In the genomic region with DNA sequence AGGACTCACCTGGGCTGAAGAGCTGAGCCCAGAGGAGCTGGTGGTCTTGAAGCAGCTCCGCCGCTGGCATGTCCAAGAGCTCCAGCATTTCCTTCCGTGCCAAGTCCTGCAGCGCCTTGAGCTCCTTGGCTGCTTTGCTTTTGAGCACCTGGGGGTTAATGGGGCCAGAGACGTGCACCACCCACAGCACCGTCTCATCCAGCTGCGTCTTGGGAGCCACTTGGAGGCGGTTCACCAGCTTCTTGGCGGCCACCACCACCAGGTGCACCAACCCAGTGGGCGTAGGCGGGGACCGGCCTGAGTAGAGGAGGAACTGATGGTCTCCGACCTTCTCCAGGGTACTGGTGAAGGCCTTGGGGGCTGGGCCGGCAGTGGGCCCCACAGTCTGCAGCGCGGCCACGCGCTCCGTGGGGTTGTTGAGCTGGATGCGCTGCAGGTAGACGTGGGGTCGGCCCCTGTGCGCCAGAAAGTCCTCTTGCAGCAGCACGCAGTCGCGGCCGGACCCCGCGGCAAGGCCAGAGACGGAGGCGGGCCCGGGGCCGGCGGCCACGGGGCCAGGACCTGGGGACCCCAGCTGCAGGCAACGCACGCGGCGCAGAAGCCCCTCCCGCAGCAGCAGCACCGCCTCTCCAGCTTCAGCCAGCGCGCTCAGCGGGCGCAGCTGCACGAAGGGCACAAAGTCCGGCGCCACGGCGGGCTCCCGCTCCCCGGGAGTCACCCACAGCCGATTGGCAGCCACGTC, we compare ENCODE assay signal across 8 cellular contexts. TPM values are rescaled to one million over a fixed set of nuclear protein-coding genes. Genes with fewer than 3 reads are reported as not detected.
DNase-seq lines count a peak whose midpoint lies in the region; ATAC-seq, FAIRE-seq and TF ChIP-seq lines count a peak whose summit lies in the region.
"Not testable (repeated sequence)": the region's sequence is repeated elsewhere in the genome, so short reads cannot be mapped to it uniquely, and the experiment has no call there.

No MANE protein-coding gene starts in this region.

- POLR2A ChIA-PET in A549 (lab: Yijun Ruan, JAX) = interaction anchor here (2.3 kb wide), 1 partner anchor 17 kb away, joined by 28 read pairs; no protein-coding TSS in a partner anchor

- intact Hi-C loops in activated T-helper 1 cell treated with anti-CD3 and anti-CD28 coated beads, Interleukin-12 subunit alpha, Interleukin-12 subunit beta, Interleukin-2, Interleukin-4 antibody, amounts not matched to agents 30 ng/mL and 10 ng/mL and 1 ng/mL, durations not matched to agents 14 hours and 24 hours and 36 hours (cut with micrococcal nuclease) = not testable (repeated sequence)

- not testable (repeated sequence) for H3K9me3 Mint-ChIP-seq in activated T-helper 1 cell treated with anti-CD3 and anti-CD28 coated beads, Interleukin-12 subunit alpha, Interleukin-12 subunit beta, Interleukin-2, Interleukin-4 antibody, amounts not matched to agents 30 ng/mL and 10 ng/mL and 1 ng/mL, durations not matched to agents 14 hours and 24 hours and 36 hours; endothelial cell (ENCODE audit: unreplicated experiment)

- peaks cover 28% of the 10 kb centered on the region for H3K4me1 Mint-ChIP-seq in activated T-helper 1 cell treated with anti-CD3 and anti-CD28 coated beads, Interleukin-12 subunit alpha, Interleukin-12 subunit beta, Interleukin-2, Interleukin-4 antibody, amounts not matched to agents 30 ng/mL and 10 ng/mL and 1 ng/mL, durations not matched to agents 14 hours and 24 hours and 36 hours (ENCODE audit: low read depth)
- H3K4me1 Mint-ChIP-seq in endothelial cell (ENCODE audit: unreplicated experiment) = peaks cover 28% of the 10 kb centered on the region

- H3K4me3 Mint-ChIP-seq in activated T-helper 1 cell treated with anti-CD3 and anti-CD28 coated beads, Interleukin-12 subunit alpha, Interleukin-12 subunit beta, Interleukin-2, Interleukin-4 antibody, amounts not matched to agents 30 ng/mL and 10 ng/mL and 1 ng/mL, durations not matched to agents 14 hours and 24 hours and 36 hours = peak overlapping the region; percentile 87
- H3K4me3 Mint-ChIP-seq in endothelial cell (ENCODE audit: unreplicated experiment) = peak overlapping the region; percentile 91

- peak in 1 of 2 experiments; percentile 25; a peak in 2 of 6 replicates for ATAC-seq in A549
- ATAC-seq in GM18868 (IDR thresholded peaks at IDR 0.05; ENCODE audit: unreplicated experiment) = peak; percentile 21
- ATAC-seq in HG02884 (IDR thresholded peaks at IDR 0.05; ENCODE audit: unreplicated experiment) = peak; percentile 38

- H3K9ac ChIP-seq in liver (ENCODE audit: low read depth in 1 of 2, low read length in 2 of 2) = peak overlapping the region in 1 of 2 donors; percentile 37
- not testable (repeated sequence) for H3K9ac ChIP-seq in rectal smooth muscle tissue (ENCODE audit: low read length)

- DNase-seq in A549 (ENCODE audit: low read depth in 1 of 2, low spot score in 1 of 2); NB4 (ENCODE audit: low read depth); activated T-helper 1 cell treated with anti-CD3 and anti-CD28 coated beads, Interleukin-12 subunit alpha, Interleukin-12 subunit beta, Interleukin-2, Interleukin-4 antibody, amounts not matched to agents 30 ng/mL and 10 ng/mL and 1 ng/mL, durations not matched to agents 14 hours and 24 hours and 36 hours (ENCODE audit: low spot score); endothelial cell (ENCODE audit: low spot score): not testable (repeated sequence)

- CTCF ChIA-PET in A549 (lab: Yijun Ruan, JAX) = not testable (repeated sequence)

- not testable (repeated sequence) for TF ChIP-seq RAD21 in A549 (conservative IDR thresholded peaks at IDR 0.05 in 1 of 2, IDR thresholded peaks at IDR 0.05 in 1 of 2); liver (IDR thresholded peaks at IDR 0.05)

- 77% methylated on average over 3 of the region's 54 CpGs for WGBS in A549 (ENCODE audit: missing lambda C conversion rate)
- 4% methylated on average over 40 of the region's 54 CpGs for WGBS in liver

- H3K36me3 ChIP-seq in liver (ENCODE audit: control insufficient read depth in 4 of 4, insufficient read depth in 3 of 4, low read depth in 1 of 4, low read length in 3 of 4) = peaks cover 0 to 15% (median 7%) of the 10 kb centered on the region in 4 donors
- peaks cover 15% of the 10 kb centered on the region for H3K36me3 ChIP-seq in rectal smooth muscle tissue (ENCODE audit: control insufficient read depth, insufficient read depth, low read length)

- not testable (repeated sequence) for H3K27me3 ChIP-seq in liver (ENCODE audit: control insufficient read depth in 4 of 4, insufficient read depth in 4 of 4, low read length in 3 of 4); rectal smooth muscle tissue (ENCODE audit: control insufficient read depth, insufficient read depth, low read length)

- H3K4me3 ChIP-seq in A549 = peak overlapping the region; percentile 79
- peak overlapping the region; percentile 89 for H3K4me3 ChIP-seq in NB4 (ENCODE audit: low read depth, low read length)
- H3K4me3 ChIP-seq in liver (ENCODE audit: low read depth in 1 of 3, low read length in 3 of 3) = peak overlapping the region; percentile 13 to 83 (median 57)
- H3K4me3 ChIP-seq in rectal smooth muscle tissue (ENCODE audit: low read length) = peak overlapping the region; percentile 73

- H3K36me3 Mint-ChIP-seq in activated T-helper 1 cell treated with anti-CD3 and anti-CD28 coated beads, Interleukin-12 subunit alpha, Interleukin-12 subunit beta, Interleukin-2, Interleukin-4 antibody, amounts not matched to agents 30 ng/mL and 10 ng/mL and 1 ng/mL, durations not matched to agents 14 hours and 24 hours and 36 hours (ENCODE audit: low read depth) = peaks cover 27% of the 10 kb centered on the region
- H3K36me3 Mint-ChIP-seq in endothelial cell (ENCODE audit: low read depth, unreplicated experiment) = peaks cover 19% of the 10 kb centered on the region

- TF ChIP-seq CTCF in A549 (IDR thresholded peaks at IDR 0.05); NB4 (IDR thresholded peaks at IDR 0.05; ENCODE audit: low read depth, low read length); endothelial cell (IDR thresholded peaks at IDR 0.05; ENCODE audit: unreplicated experiment); liver (IDR thresholded peaks at IDR 0.05; ENCODE audit: low read depth, low read length, missing input control): not testable (repeated sequence)

- peak overlapping the region; percentile 85 for H3K4me2 ChIP-seq in A549

- H3K4me1 ChIP-seq in A549 (peaks cover 18% of the 10 kb centered on the region), liver (ENCODE audit: control insufficient read depth in 4 of 4, insufficient read depth in 4 of 4, low read length in 3 of 4) (peaks cover 3 to 66% (median 53%) of the 10 kb centered on the region in 4 donors), rectal smooth muscle tissue (ENCODE audit: control insufficient read depth, insufficient read depth, low read length) (peaks cover 21% of the 10 kb centered on the region)

- FAIRE-seq in A549 (lab: Jason Lieb, UNC) = not testable (repeated sequence)

- H3K9me3 ChIP-seq in A549; liver (ENCODE audit: control insufficient read depth in 4 of 4, low read length in 3 of 4): not testable (repeated sequence)

- not testable (repeated sequence) for H3K27me3 Mint-ChIP-seq in activated T-helper 1 cell treated with anti-CD3 and anti-CD28 coated beads, Interleukin-12 subunit alpha, Interleukin-12 subunit beta, Interleukin-2, Interleukin-4 antibody, amounts not matched to agents 30 ng/mL and 10 ng/mL and 1 ng/mL, durations not matched to agents 14 hours and 24 hours and 36 hours (ENCODE audit: insufficient read depth)
- peaks cover 18% of the 10 kb centered on the region for H3K27me3 Mint-ChIP-seq in endothelial cell (ENCODE audit: unreplicated experiment)

- H3K27ac ChIP-seq in A549 (peak overlapping the region; percentile 81 to 99), liver (ENCODE audit: low read depth in 1 of 2, low read length in 2 of 2) (peak overlapping the region in 1 of 2 donors; percentile 37)
- not testable (repeated sequence) for H3K27ac ChIP-seq in rectal smooth muscle tissue (ENCODE audit: low read depth, low read length)

- TF ChIP-seq POLR2A in A549 (IDR thresholded peaks at IDR 0.05; ENCODE audit: low read length); NB4 (IDR thresholded peaks at IDR 0.05; ENCODE audit: extremely low read depth, insufficient read length): not testable (repeated sequence)

- peak overlapping the region; percentile 7 for H3K27ac Mint-ChIP-seq in activated T-helper 1 cell treated with anti-CD3 and anti-CD28 coated beads, Interleukin-12 subunit alpha, Interleukin-12 subunit beta, Interleukin-2, Interleukin-4 antibody, amounts not matched to agents 30 ng/mL and 10 ng/mL and 1 ng/mL, durations not matched to agents 14 hours and 24 hours and 36 hours
- not testable (repeated sequence) for H3K27ac Mint-ChIP-seq in endothelial cell (ENCODE audit: unreplicated experiment)

- TF ChIP-seq EP300 in A549 (IDR thresholded peaks at IDR 0.05) = not testable (repeated sequence)

RNA-seq across cellular contexts. Expression of gene KIAA2013, which starts 0.9 kb away (rescaled TPM):
- 23.0 and 26.1 TPM in 2 replicates for polyA plus RNA-seq in A549 (2011; rRNA removed)
- 50.7 and 67.3 TPM in 2 replicates for polyA plus RNA-seq in A549 (2012; cell fraction: cytosol; rRNA removed)
- 54.3 and 92.8 TPM in 2 replicates for polyA plus RNA-seq in A549 (2012; cell fraction: nucleus; rRNA removed)
- polyA plus RNA-seq in A549 (2017; fragmentation: RNase III; extraction: RNeasy Plus Mini Kit Qiagen cat#74134 plus additional on column Dnase treatment) = 22.3 to 23.5 TPM (median 23.3 TPM) in 3 replicates
- polyA minus RNA-seq in A549 (2011; rRNA and poly(A)+ RNA removed) = 19.5 and 21.6 TPM in 2 replicates
- total RNA-seq in activated T-helper 1 cell treated with anti-CD3 and anti-CD28 coated beads, Interleukin-12 subunit alpha, Interleukin-12 subunit beta, Interleukin-2, Interleukin-4 antibody, amounts not matched to agents 30 ng/mL and 10 ng/mL and 1 ng/mL, durations not matched to agents 14 hours and 24 hours and 36 hours = 38.2 and 39.1 TPM in 2 replicates
- total RNA-seq in endothelial cell (ENCODE audit: unreplicated experiment) = 38.0 TPM
- total RNA-seq in liver = 10 to 100 TPM; 26.3 to 77.5 TPM
- 10 to 100 TPM; 16.8 to 39.6 TPM for polyA plus RNA-seq in liver

RNA-seq across cellular contexts. Expression of gene PLOD1, which starts 9.2 kb away (rescaled TPM):
- polyA plus RNA-seq in A549 (2011; rRNA removed) (53.8 and 66.7 TPM in 2 replicates), A549 (2017; fragmentation: RNase III; extraction: RNeasy Plus Mini Kit Qiagen cat#74134 plus additional on column Dnase treatment) (78.6 to 85.2 TPM (median 83.9 TPM) in 3 replicates), liver (10 to 100 TPM; 48.0 to 73.0 TPM)
- polyA plus RNA-seq in A549 (2012; cell fraction: cytosol; rRNA removed) = 65.6 and 81.8 TPM in 2 replicates
- polyA plus RNA-seq in A549 (2012; cell fraction: nucleus; rRNA removed) = 154 and 189 TPM in 2 replicates
- polyA minus RNA-seq in A549 (2011; rRNA and poly(A)+ RNA removed) = 80.8 and 92.3 TPM in 2 replicates
- total RNA-seq in activated T-helper 1 cell treated with anti-CD3 and anti-CD28 coated beads, Interleukin-12 subunit alpha, Interleukin-12 subunit beta, Interleukin-2, Interleukin-4 antibody, amounts not matched to agents 30 ng/mL and 10 ng/mL and 1 ng/mL, durations not matched to agents 14 hours and 24 hours and 36 hours = 32.3 and 37.8 TPM in 2 replicates
- total RNA-seq in endothelial cell (ENCODE audit: unreplicated experiment) (173 TPM), liver (10 to 100 TPM; 54.9 to 82.9 TPM)

RNA-seq across cellular contexts. Expression of gene MFN2, which starts 54.9 kb away (rescaled TPM):
- polyA plus RNA-seq in A549 (2011; rRNA removed) (34.7 and 40.3 TPM in 2 replicates), A549 (2017; fragmentation: RNase III; extraction: RNeasy Plus Mini Kit Qiagen cat#74134 plus additional on column Dnase treatment) (35.7 to 36.8 TPM (median 35.9 TPM) in 3 replicates), liver (10 to 100 TPM; 17.2 to 50.4 TPM)
- polyA plus RNA-seq in A549 (2012; cell fraction: cytosol; rRNA removed) = 28.0 and 30.9 TPM in 2 replicates
- 42.7 and 57.4 TPM in 2 replicates for polyA plus RNA-seq in A549 (2012; cell fraction: nucleus; rRNA removed)
- polyA minus RNA-seq in A549 (2011; rRNA and poly(A)+ RNA removed) = 40.6 and 44.2 TPM in 2 replicates
- total RNA-seq in activated T-helper 1 cell treated with anti-CD3 and anti-CD28 coated beads, Interleukin-12 subunit alpha, Interleukin-12 subunit beta, Interleukin-2, Interleukin-4 antibody, amounts not matched to agents 30 ng/mL and 10 ng/mL and 1 ng/mL, durations not matched to agents 14 hours and 24 hours and 36 hours = 88.1 and 95.4 TPM in 2 replicates
- total RNA-seq in endothelial cell (ENCODE audit: unreplicated experiment) (59.4 TPM), liver (10 to 100 TPM; 36.0 to 87.8 TPM)
